ENCODE assay signal across 22 cellular contexts in the genomic region with DNA sequence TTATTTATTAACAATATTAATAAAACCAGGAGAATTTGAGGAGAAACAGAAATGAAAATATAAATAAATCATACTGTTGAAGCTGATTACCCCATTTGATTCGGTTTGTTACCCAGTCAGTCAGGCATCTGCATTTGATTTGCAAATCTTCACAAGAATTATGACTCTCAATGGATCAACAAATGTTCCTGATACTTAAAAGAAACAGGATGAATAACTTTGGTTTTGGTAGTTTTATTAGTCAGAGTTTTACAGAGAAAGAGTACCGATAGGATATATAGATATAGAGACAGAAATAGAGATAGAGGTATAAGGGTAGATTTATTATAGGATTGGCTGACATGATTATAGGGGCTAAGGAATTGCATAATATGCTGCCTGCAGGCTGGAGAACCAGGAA.
DNase-seq lines count a peak whose midpoint lies in the region; ATAC-seq and TF ChIP-seq lines count a peak whose summit lies in the region.
"Had no signal": no experiment of that assay in that cellular context is flagged by ENCODE, and none has a peak within 500 bp of the region (broad histone marks: within the 10 kb centered on the region; RNA-seq: fewer than 3 reads in every experiment).

No MANE protein-coding gene starts in this region.

- H3K27me3 ChIP-seq in fibroblast of lung (ENCODE audit: control insufficient read depth, insufficient read depth, low read length): no peaks in the 10 kb centered on the region
- no peaks in the 10 kb centered on the region for H3K27me3 ChIP-seq in SJCRH30
- H3K27me3 ChIP-seq: BE2C, MG63 had no signal

- H3K4me3 ChIP-seq in fibroblast of lung (replicated peaks in 1 of 4; ENCODE audit: control extremely low read depth in 1 of 4, insufficient read depth in 1 of 4, low read depth in 3 of 4, low read length in 4 of 4) (no peak overlapping the region), SJCRH30 (no peak overlapping the region)
- H3K4me3 ChIP-seq: MG63, SK-N-MC had no signal

- no peak overlapping the region for H2AFZ ChIP-seq in fibroblast of lung (ENCODE audit: low read length)

- H3K9me3 ChIP-seq in fibroblast of lung (ENCODE audit: control insufficient read depth, insufficient read depth, low read depth, low read length): no peaks in the 10 kb centered on the region
- H3K9me3 ChIP-seq in SJCRH30 (replicated peaks): no peaks in the 10 kb centered on the region
- H3K9me3 ChIP-seq: BE2C had no signal

- H3K4me1 ChIP-seq in fibroblast of lung (ENCODE audit: control insufficient read depth, extremely low read depth, insufficient read depth, low read length): peaks cover 15% of the 10 kb centered on the region
- no peaks in the 10 kb centered on the region for H3K4me1 ChIP-seq in SJCRH30
- H3K4me1 ChIP-seq: BE2C had no signal

- H3K36me3 ChIP-seq in fibroblast of lung (ENCODE audit: control insufficient read depth, insufficient read depth, low read length): no peaks in the 10 kb centered on the region
- no peaks in the 10 kb centered on the region for H3K36me3 ChIP-seq in SJCRH30
- H3K36me3 ChIP-seq: BE2C had no signal

- peak; percentile 51 for DNase-seq in EL
- peak; percentile 42 for DNase-seq in M059J (ENCODE audit: low read depth)
- DNase-seq in fibroblast of lung (ENCODE audit: low read depth in 2 of 2): peak in 1 of 2 donors; percentile 57
- peak; percentile 16 for DNase-seq in renal cortical epithelial cell (ENCODE audit: low read depth)
- DNase-seq in posterior cingulate gyrus: no peak
- no peak for DNase-seq in SJCRH30
- DNase-seq: BE2C; CD4-positive, alpha-beta memory T cell; DMS79; GF-D8; H9; KG1; MG63; NCI-H1105; NCI-H1694 treated with DMSO at 0.1 percent for 48 hours; NCI-H345; NCI-H526 treated with DMSO at 0.1 percent for 48 hours; NK-92 treated with Interleukin-12 subunit alpha and Interleukin-12 subunit beta, amount 100 ng/mL, for 24 hours; PC-3 had no signal

- no peaks in the 10 kb centered on the region for H3K79me2 ChIP-seq in fibroblast of lung (ENCODE audit: control insufficient read depth, insufficient read depth, low read length)

- no peak overlapping the region for H3K4me2 ChIP-seq in fibroblast of lung (ENCODE audit: extremely low read depth, insufficient read depth, low read length)

- H3K27ac ChIP-seq in fibroblast of lung (ENCODE audit: insufficient read depth, low read length) (peak overlapping the region; percentile 70), SJCRH30 (no peak overlapping the region)
- H3K27ac ChIP-seq: SK-N-MC had no signal

- H4K20me1 ChIP-seq in fibroblast of lung (ENCODE audit: control insufficient read depth, extremely low read depth, insufficient read depth, low read length): no peaks in the 10 kb centered on the region

- ATAC-seq in HG03457 (IDR thresholded peaks at IDR 0.05; ENCODE audit: unreplicated experiment): no peak
- no peak for ATAC-seq in GM21528 (IDR thresholded peaks at IDR 0.05; ENCODE audit: low FRiP score, unreplicated experiment)
- ATAC-seq: PC-3 had no signal

- intact Hi-C loops in posterior cingulate gyrus (cut with DNase I): no loop called here

- H3K9ac ChIP-seq in fibroblast of lung (ENCODE audit: insufficient read depth, low read length): no peak overlapping the region

- TF ChIP-seq CTCF in fibroblast of lung (conservative IDR thresholded peaks at IDR 0.05 in 1 of 2, IDR thresholded peaks at IDR 0.05 in 1 of 2; ENCODE audit: low read depth in 1 of 2, low read length in 2 of 2): no peak

Comparison
In these comparisons a context has a peak if more than half of its experiments do, and no peak if none do; other contexts are left out.
1. DNase-seq: peak in EL (single experiment), M059J (single experiment) and renal cortical epithelial cell (single experiment); none in posterior cingulate gyrus (0 of 10) and SJCRH30 (0 of 2).